ENCODE assay signal across 8 cellular contexts in the genomic region with DNA sequence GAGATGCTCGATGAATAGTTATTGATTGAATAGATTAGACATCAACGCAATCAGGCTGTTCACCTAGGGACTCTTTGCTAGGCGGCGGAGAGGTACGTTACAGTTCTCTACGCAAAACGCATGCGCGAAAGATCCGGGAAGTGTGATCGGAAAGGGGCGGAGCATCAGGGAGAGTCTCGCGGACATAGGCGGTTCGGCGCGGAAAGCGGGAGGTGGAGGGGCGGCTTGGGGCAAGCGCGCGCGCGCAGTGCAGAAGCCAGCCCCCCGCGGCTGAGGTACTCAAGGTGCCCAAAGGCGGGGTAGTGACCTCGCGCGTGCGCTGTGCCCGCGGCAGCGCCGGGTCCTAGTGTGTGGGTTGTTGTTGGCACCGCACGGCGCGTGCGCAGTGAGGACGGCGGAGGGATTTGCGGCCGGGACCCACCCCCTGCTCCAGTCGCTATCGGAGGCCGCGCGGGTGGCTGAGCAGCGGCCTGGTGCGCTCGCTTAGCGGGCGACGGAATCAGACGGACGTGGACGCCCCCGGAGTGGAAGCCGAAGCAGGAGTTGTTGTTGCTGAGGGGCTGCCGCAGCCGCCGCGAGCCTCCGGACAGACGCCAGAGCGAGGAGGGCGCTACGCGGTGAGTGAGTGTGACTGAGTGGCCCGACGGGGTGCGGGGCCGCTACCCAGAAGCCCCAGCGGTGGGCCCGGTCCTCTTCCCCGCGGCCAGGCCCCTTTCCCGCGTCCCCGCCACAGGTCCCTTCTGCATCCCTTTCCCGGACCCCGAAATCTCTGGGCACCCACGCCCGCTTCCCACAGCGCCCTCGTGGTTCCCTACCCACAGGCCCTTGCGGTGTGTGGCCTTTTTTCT. TPM values are rescaled to one million over a fixed set of nuclear protein-coding genes. Genes with fewer than 3 reads are reported as not detected.
A peak's percentile ranks its signal among the peaks of the same experiment; 100 is the strongest.
DNase-seq lines count a peak whose midpoint lies in the region; ATAC-seq and TF ChIP-seq lines count a peak whose summit lies in the region.

A gene with protein sequence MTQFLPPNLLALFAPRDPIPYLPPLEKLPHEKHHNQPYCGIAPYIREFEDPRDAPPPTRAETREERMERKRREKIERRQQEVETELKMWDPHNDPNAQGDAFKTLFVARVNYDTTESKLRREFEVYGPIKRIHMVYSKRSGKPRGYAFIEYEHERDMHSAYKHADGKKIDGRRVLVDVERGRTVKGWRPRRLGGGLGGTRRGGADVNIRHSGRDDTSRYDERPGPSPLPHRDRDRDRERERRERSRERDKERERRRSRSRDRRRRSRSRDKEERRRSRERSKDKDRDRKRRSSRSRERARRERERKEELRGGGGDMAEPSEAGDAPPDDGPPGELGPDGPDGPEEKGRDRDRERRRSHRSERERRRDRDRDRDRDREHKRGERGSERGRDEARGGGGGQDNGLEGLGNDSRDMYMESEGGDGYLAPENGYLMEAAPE (plus strand): TSS at position 432 of the 848 bp plus-strand sequence. CDS start 964 bp downstream, outside the sequence.

- no peaks in the 10 kb centered on the region for H3K9me3 Mint-ChIP-seq in activated naive CD4-positive, alpha-beta T cell treated with anti-CD3 and anti-CD28 coated beads, Interleukin-2, amount 50 U/mL, for 24 hours

- peak within 1 kb of the TSS; percentile 70 for H3K27ac ChIP-seq in temporal lobe (ENCODE audit: low read depth, low read length)

- H3K27ac Mint-ChIP-seq in activated naive CD4-positive, alpha-beta T cell treated with anti-CD3 and anti-CD28 coated beads, Interleukin-2, amount 50 U/mL, for 24 hours, result peak within 1 kb of the TSS; percentile 96

- peak; percentile 86 for ATAC-seq in HG02571 (IDR thresholded peaks at IDR 0.05; ENCODE audit: unreplicated experiment)
- peak; percentile 96 for ATAC-seq in SK-N-SH treated with all-trans-retinoic acid at 6 μM for 48 hours

- peaks cover 11% of the 10 kb centered on the region for H3K36me3 Mint-ChIP-seq in activated naive CD4-positive, alpha-beta T cell treated with anti-CD3 and anti-CD28 coated beads, Interleukin-2, amount 50 U/mL, for 24 hours

- H3K4me3 Mint-ChIP-seq in activated naive CD4-positive, alpha-beta T cell treated with anti-CD3 and anti-CD28 coated beads, Interleukin-2, amount 50 U/mL, for 24 hours, result peak within 1 kb of the TSS; percentile 98

- H3K27me3 Mint-ChIP-seq in activated naive CD4-positive, alpha-beta T cell treated with anti-CD3 and anti-CD28 coated beads, Interleukin-2, amount 50 U/mL, for 24 hours, result no peaks in the 10 kb centered on the region

- H3K4me1 Mint-ChIP-seq in activated naive CD4-positive, alpha-beta T cell treated with anti-CD3 and anti-CD28 coated beads, Interleukin-2, amount 50 U/mL, for 24 hours, result peaks cover 35% of the 10 kb centered on the region

- DNase-seq in GM04503 (ENCODE audit: low read depth), result peak; percentile 90
- DNase-seq in NCI-H1092 (lab: John Stamatoyannopoulos, UW), result peak; percentile 97
- peak; percentile 98 for DNase-seq in globus pallidus (ENCODE audit: low spot score)
- DNase-seq in occipital lobe (lab: John Stamatoyannopoulos, UW), result peak; percentile 95

TF ChIP-seq in SK-N-SH treated with all-trans-retinoic acid at 6 μM for 48 hours, 23 proteins besides CTCF, POLR2A, EP300 and RAD21:
- TF ChIP-seq ZFP3 (CRISPR knock-in tag; IDR thresholded peaks at IDR 0.05) (peak; percentile 64; the same call in 1 of the 2 replicates), GLIS3 (CRISPR knock-in tag; IDR thresholded peaks at IDR 0.05) (peak; percentile 89; the same call in 1 of the 2 replicates), ZNF70 (CRISPR knock-in tag; IDR thresholded peaks at IDR 0.05) (no peak)

RNA-seq across cellular contexts. Expression of the gene that starts here (rescaled TPM):
- total RNA-seq in occipital lobe (112 TPM), temporal lobe (110 TPM)

Comparison
In these comparisons a context has a peak if more than half of its experiments do, and no peak if none do; other contexts are left out.
1. Peak in every context shown above with its lines: DNase-seq, ATAC-seq and H3K27ac ChIP-seq.